ENCODE assay signal across 14 cellular contexts in genomic region chr17:2388705-2389099, GRCh38. TPM values are rescaled to one million over a fixed set of nuclear protein-coding genes. Genes with fewer than 3 reads are reported as not detected.
A peak's percentile ranks its signal among the peaks of the same experiment; 100 is the strongest.
DNase-seq lines count a peak whose midpoint lies in the region; ATAC-seq and TF ChIP-seq lines count a peak whose summit lies in the region.
"Had no signal": no experiment of that assay in that cellular context is flagged by ENCODE, and none has a peak within 500 bp of the region (broad histone marks: within the 10 kb centered on the region; RNA-seq: fewer than 3 reads in every experiment).

No MANE protein-coding gene starts in this region.

- intact Hi-C loops in esophagus muscularis mucosa (cut with DNase I) (no loop called here), mucosa of descending colon (cut with DNase I, micrococcal nuclease) (no loop called here)

- H3K4me3 Mint-ChIP-seq in T-helper 2 cell treated with Interferon-gamma antibody and Interleukin-4, amounts not matched to agents 5 μg/mL and 100 μg/mL, for 36 hours, result no peak overlapping the region
- no peak overlapping the region for H3K4me3 Mint-ChIP-seq in T-helper 17 cell

- H3K36me3 ChIP-seq in esophagus muscularis mucosa (peaks cover 6 to 44% (median 30%) of the 10 kb centered on the region in 4 donors), rectal smooth muscle tissue (ENCODE audit: control insufficient read depth, insufficient read depth, low read length) (peaks cover 8% of the 10 kb centered on the region), mucosa of descending colon (ENCODE audit: low read depth) (no peaks in the 10 kb centered on the region)

- no peak for TF ChIP-seq POLR2A in esophagus muscularis mucosa (IDR thresholded peaks at IDR 0.05; ENCODE audit: low read depth)

- H3K36me3 Mint-ChIP-seq in T-helper 2 cell treated with Interferon-gamma antibody and Interleukin-4, amounts not matched to agents 5 μg/mL and 100 μg/mL, for 36 hours (ENCODE audit: low read depth), result peaks cover 18% of the 10 kb centered on the region
- H3K36me3 Mint-ChIP-seq in T-helper 17 cell (ENCODE audit: low read depth), result peaks cover 8% of the 10 kb centered on the region

- ATAC-seq in T-helper 17 cell (no peak), GM19395 (IDR thresholded peaks at IDR 0.05; ENCODE audit: unreplicated experiment) (no peak), mucosa of descending colon (no peak)
- ATAC-seq: left lung had no signal

- no peak overlapping the region for H3K9ac ChIP-seq in rectal smooth muscle tissue (ENCODE audit: low read length)

- TF ChIP-seq EP300 in esophagus muscularis mucosa (IDR thresholded peaks at IDR 0.05), result no peak

- H3K27me3 Mint-ChIP-seq in T-helper 2 cell treated with Interferon-gamma antibody and Interleukin-4, amounts not matched to agents 5 μg/mL and 100 μg/mL, for 36 hours (ENCODE audit: low read depth), result no peaks in the 10 kb centered on the region
- no peaks in the 10 kb centered on the region for H3K27me3 Mint-ChIP-seq in T-helper 17 cell

- peaks cover 31 to 79% (median 57%) of the 10 kb centered on the region in 4 donors for H3K4me1 ChIP-seq in esophagus muscularis mucosa
- H3K4me1 ChIP-seq in rectal smooth muscle tissue (ENCODE audit: control insufficient read depth, insufficient read depth, low read length), result peaks cover 20% of the 10 kb centered on the region
- H3K4me1 ChIP-seq in mucosa of descending colon (ENCODE audit: low read depth), result peaks cover 11% of the 10 kb centered on the region

- H3K27ac Mint-ChIP-seq in T-helper 2 cell treated with Interferon-gamma antibody and Interleukin-4, amounts not matched to agents 5 μg/mL and 100 μg/mL, for 36 hours, result peak overlapping the region; percentile 67
- H3K27ac Mint-ChIP-seq in T-helper 17 cell, result peak overlapping the region; percentile 99

- H3K4me3 ChIP-seq in esophagus muscularis mucosa (no peak overlapping the region), rectal smooth muscle tissue (ENCODE audit: low read length) (no peak overlapping the region), mucosa of descending colon (no peak overlapping the region)
- H3K4me3 ChIP-seq: left lung had no signal

- no peaks in the 10 kb centered on the region for H3K9me3 Mint-ChIP-seq in T-helper 2 cell treated with Interferon-gamma antibody and Interleukin-4, amounts not matched to agents 5 μg/mL and 100 μg/mL, for 36 hours

- no peak for DNase-seq in T-helper 2 cell treated with Interferon-gamma antibody and Interleukin-4, amounts not matched to agents 5 μg/mL and 100 μg/mL, for 36 hours (ENCODE audit: low spot score)
- DNase-seq in T-helper 2 cell (no peak), T-helper 17 cell (no peak), esophagus muscularis mucosa (ENCODE audit: extremely low spot score) (no peak), SK-N-DZ (ENCODE audit: low spot score) (no peak), mucosa of descending colon (no peak)
- DNase-seq: effector memory CD4-positive, alpha-beta T cell; GF-D8; Kasumi-1; NCI-H2081 treated with DMSO at 0.1 percent for 48 hours; stimulated activated CD4-positive, alpha-beta T cell treated with anti-CD3 and anti-CD28 coated beads, Interleukin-1b, Interleukin-23, amount 100 ng/mL, for 48 hours had no signal

- H3K27ac ChIP-seq in esophagus muscularis mucosa (replicated peaks in 1 of 4) (peak overlapping the region in 3 of 4 donors; percentile 100), rectal smooth muscle tissue (ENCODE audit: low read depth, low read length) (peak overlapping the region; percentile 18)
- H3K27ac ChIP-seq: left lung had no signal

- no peak for TF ChIP-seq CTCF in esophagus muscularis mucosa (IDR thresholded peaks at IDR 0.05)
- TF ChIP-seq CTCF in mucosa of descending colon (IDR thresholded peaks at IDR 0.05), result no peak

- H3K27me3 ChIP-seq in esophagus muscularis mucosa (peaks cover 0 to 5% (median 0%) of the 10 kb centered on the region in 4 donors), rectal smooth muscle tissue (ENCODE audit: control insufficient read depth, insufficient read depth, low read length) (no peaks in the 10 kb centered on the region)
- H3K27me3 ChIP-seq: left lung had no signal

- H3K9me3 ChIP-seq in T-helper 17 cell (ENCODE audit: control insufficient read depth, low read length, poor library complexity, severe bottlenecking) (no peaks in the 10 kb centered on the region), esophagus muscularis mucosa (no peaks in the 10 kb centered on the region), mucosa of descending colon (no peaks in the 10 kb centered on the region)
- H3K9me3 ChIP-seq: left lung had no signal

- H3K4me1 Mint-ChIP-seq in T-helper 2 cell treated with Interferon-gamma antibody and Interleukin-4, amounts not matched to agents 5 μg/mL and 100 μg/mL, for 36 hours (ENCODE audit: low read depth), result peaks cover 20% of the 10 kb centered on the region
- H3K4me1 Mint-ChIP-seq in T-helper 17 cell, result peaks cover 31% of the 10 kb centered on the region

- 86% methylated on average over 14 of the region's 14 CpGs for WGBS in esophagus muscularis mucosa

RNA-seq across cellular contexts. Expression of gene MNT, which starts 12.2 kb away (rescaled TPM):
- total RNA-seq in T-helper 17 cell (100 to 1,000 TPM in 1 of 2 donors, 10 to 100 TPM in 1; 92.9 to 110 TPM), esophagus muscularis mucosa (10 to 100 TPM; 10.8 to 17.4 (median 13.8) TPM), mucosa of descending colon (10 to 100 TPM; 22.8 to 39.1 (median 25.2) TPM)
- polyA plus RNA-seq in SK-N-DZ (2014; cell fraction: cytosol; rRNA removed), result 11.7 and 14.7 TPM in 2 replicates
- 20.9 and 41.2 TPM in 2 replicates for polyA plus RNA-seq in SK-N-DZ (2014; cell fraction: nucleus; rRNA removed)

RNA-seq across cellular contexts. Expression of gene SGSM2, which starts 51.4 kb away (rescaled TPM):
- total RNA-seq in T-helper 17 cell (100 to 1,000 TPM; 119 to 128 TPM), esophagus muscularis mucosa (10 to 100 TPM; 32.0 to 72.2 (median 37.8) TPM), mucosa of descending colon (10 to 100 TPM; 29.1 to 57.9 (median 30.2) TPM)
- 65.9 and 101 TPM in 2 replicates for polyA plus RNA-seq in SK-N-DZ (2014; cell fraction: cytosol; rRNA removed)
- 779 and 911 TPM in 2 replicates for polyA plus RNA-seq in SK-N-DZ (2014; cell fraction: nucleus; rRNA removed)

RNA-seq across cellular contexts. Expression of gene TSR1, which starts 52.4 kb away (rescaled TPM):
- total RNA-seq in T-helper 17 cell (10 to 100 TPM; 24.9 to 35.4 TPM), esophagus muscularis mucosa (10 to 100 TPM; 49.0 to 57.2 (median 55.1) TPM), mucosa of descending colon (10 to 100 TPM; 13.6 to 23.4 (median 15.4) TPM)
- polyA plus RNA-seq in SK-N-DZ (2014; cell fraction: cytosol; rRNA removed), result 59.8 and 70.3 TPM in 2 replicates
- 75.9 and 86.6 TPM in 2 replicates for polyA plus RNA-seq in SK-N-DZ (2014; cell fraction: nucleus; rRNA removed)
